18 cellular contexts compared by ENCODE assay signal in genomic region chr7:158077441-158077840, GRCh38.
DNase-seq lines count a peak whose midpoint lies in the region; ATAC-seq and TF ChIP-seq lines count a peak whose summit lies in the region.
"Had no signal": no experiment of that assay in that cellular context is flagged by ENCODE, and none has a peak within 500 bp of the region (broad histone marks: within the 10 kb centered on the region; RNA-seq: fewer than 3 reads in every experiment).

No MANE protein-coding gene starts in this region.

- H3K4me1 Mint-ChIP-seq in chondrocyte (ENCODE audit: low read depth), result no peaks in the 10 kb centered on the region
- H3K4me1 Mint-ChIP-seq: CD8-positive, alpha-beta memory T cell had no signal

- no peak for ATAC-seq in HG03439 (IDR thresholded peaks at IDR 0.05; ENCODE audit: unreplicated experiment)
- no peak for ATAC-seq in HG03378 (IDR thresholded peaks at IDR 0.05; ENCODE audit: unreplicated experiment)
- ATAC-seq: Panc1 had no signal

- POLR2A ChIA-PET in HEK293 (lab: Yijun Ruan, JAX), result no interaction called here

- DNase-seq in NCI-H748 (lab: John Stamatoyannopoulos, UW; ENCODE audit: unreplicated experiment) (peak; percentile 61), NCI-H748 treated with DMSO at 0.1 percent for 48 hours (lab: John Stamatoyannopoulos, UW) (no peak), chondrocyte (ENCODE audit: low spot score) (peak; percentile 24), retina (peak; percentile 34)
- DNase-seq: Calu3; CD8-positive, alpha-beta memory T cell; GDM1; Kasumi-1; NCI-H446 treated with DMSO at 0.1 percent for 48 hours; NCI-H526 treated with DMSO at 0.1 percent for 48 hours; NK-92 treated with Interleukin-12 subunit alpha and Interleukin-12 subunit beta, amount 100 ng/mL, for 24 hours; SJCRH30 had no signal

- H3K36me3 ChIP-seq in HEK293 (ENCODE audit: control insufficient read depth in 2 of 2, insufficient read depth in 1 of 2, low read length in 2 of 2), result no peaks in the 10 kb centered on the region
- H3K36me3 ChIP-seq: SJCRH30 had no signal

- H3K36me3 Mint-ChIP-seq in chondrocyte (ENCODE audit: low read depth), result peaks cover 1% of the 10 kb centered on the region
- H3K36me3 Mint-ChIP-seq: CD8-positive, alpha-beta memory T cell had no signal

- no peaks in the 10 kb centered on the region for H3K27me3 Mint-ChIP-seq in chondrocyte (ENCODE audit: low read depth)
- H3K27me3 Mint-ChIP-seq: CD8-positive, alpha-beta memory T cell had no signal

- no peak overlapping the region for H3K27ac ChIP-seq in HEK293 (ENCODE audit: extremely low read depth, low read depth, low read length)
- H3K27ac ChIP-seq: C4-2B, SJCRH30 had no signal

- TF ChIP-seq CTCF in HEK293 (tag by site-specific recombination; IDR thresholded peaks at IDR 0.05), result no peak
- TF ChIP-seq CTCF in chondrocyte (IDR thresholded peaks at IDR 0.05), result no peak

- CTCF ChIA-PET in HEK293 (lab: Yijun Ruan, JAX), result no interaction called here

- no peak overlapping the region for H3K4me3 ChIP-seq in HEK293 (ENCODE audit: low read depth, low read length)
- H3K4me3 ChIP-seq: SJCRH30 had no signal

- H3K4me3 Mint-ChIP-seq in chondrocyte (ENCODE audit: unreplicated experiment), result no peak overlapping the region
- H3K4me3 Mint-ChIP-seq: CD8-positive, alpha-beta memory T cell; T-helper 1 cell treated with Interleukin-12 subunit alpha and Interleukin-12 subunit beta and Interleukin-4 antibody, amounts not matched to agents 30 μg/mL and 1 μg/mL, for 36 hours had no signal

- H3K9me3 Mint-ChIP-seq in chondrocyte (ENCODE audit: low read depth), result peaks cover 10% of the 10 kb centered on the region
- H3K9me3 Mint-ChIP-seq: CD8-positive, alpha-beta memory T cell; T-helper 1 cell treated with Interleukin-12 subunit alpha and Interleukin-12 subunit beta and Interleukin-4 antibody, amounts not matched to agents 30 μg/mL and 1 μg/mL, for 36 hours had no signal

- H3K4me1 ChIP-seq in HEK293 (ENCODE audit: control insufficient read depth, insufficient read depth, low read length), result no peaks in the 10 kb centered on the region
- H3K4me1 ChIP-seq: SJCRH30 had no signal

- H3K9me3 ChIP-seq in HEK293 (ENCODE audit: control insufficient read depth, insufficient read depth, low read depth, low read length), result no peaks in the 10 kb centered on the region
- H3K9me3 ChIP-seq: SJCRH30 had no signal

- no peak overlapping the region for H3K27ac Mint-ChIP-seq in chondrocyte (ENCODE audit: unreplicated experiment)
- H3K27ac Mint-ChIP-seq: CD8-positive, alpha-beta memory T cell; T-helper 1 cell treated with Interleukin-12 subunit alpha and Interleukin-12 subunit beta and Interleukin-4 antibody, amounts not matched to agents 30 μg/mL and 1 μg/mL, for 36 hours had no signal

TF ChIP-seq in HEK293, 187 proteins besides CTCF, POLR2A, EP300 and RAD21:
- TF ChIP-seq PBX3 (CRISPR knock-in tag; IDR thresholded peaks at IDR 0.05), result no peak
- 0 out of 2 replicates have a peak, but pooled peaks have one; percentile 10 for TF ChIP-seq ZIC2 (tag by site-specific recombination; IDR thresholded peaks at IDR 0.05)
TF ChIP-seq in HEK293: peak in this region for 1.
